ENCODE assay signal across 8 cellular contexts in the genomic region with DNA sequence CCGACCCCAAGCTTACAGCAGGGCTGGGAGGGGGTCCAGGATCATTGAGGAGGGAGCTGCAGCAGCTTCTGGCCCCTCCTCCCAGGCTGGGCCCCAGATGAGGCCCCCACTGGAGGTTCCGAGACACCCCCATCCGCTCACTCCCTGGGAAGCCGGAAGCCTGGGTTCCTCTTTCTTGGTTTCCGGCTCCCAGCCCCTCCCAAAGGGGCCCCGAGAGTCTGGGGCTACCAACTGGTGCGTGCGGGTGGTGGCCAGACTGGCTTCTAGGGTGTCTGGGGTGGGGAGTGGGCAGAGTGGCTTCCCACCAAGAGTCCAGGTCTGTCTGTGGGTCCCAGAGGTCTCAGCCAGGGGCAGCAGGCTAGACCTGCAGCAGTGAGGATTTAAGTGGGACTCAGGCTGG.
A peak's percentile ranks its signal among the peaks of the same experiment; 100 is the strongest.
DNase-seq lines count a peak whose midpoint lies in the region; ATAC-seq lines count a peak whose summit lies in the region.

No MANE protein-coding gene starts in this region.

- DNase-seq in GDM1 (lab: John Stamatoyannopoulos, UW), result peak; percentile 84
- DNase-seq in activated effector memory CD4-positive, alpha-beta T cell treated with anti-CD3 and anti-CD28 coated beads, Interleukin-2, amount 50 U/mL, for 16 hours, result peak; percentile 77
- DNase-seq in inferior parietal cortex (ENCODE audit: extremely low spot score), result no peak
- no peak for DNase-seq in GOT3 (lab: John Stamatoyannopoulos, UW)
- DNase-seq in NCI-H510A treated with DMSO at 0.1 percent for 48 hours (lab: John Stamatoyannopoulos, UW), result no peak

- H3K4me1 ChIP-seq in mucosa of rectum (ENCODE audit: control insufficient read depth in 2 of 2, insufficient read depth in 2 of 2, low read length in 2 of 2), result peaks cover 14 to 15% of the 10 kb centered on the region in 2 donors

- H3K27me3 ChIP-seq in mucosa of rectum (ENCODE audit: control insufficient read depth in 2 of 2, insufficient read depth in 2 of 2, low read length in 2 of 2), result peaks cover 3 to 5% of the 10 kb centered on the region in 2 donors

- peak overlapping the region in 1 of 2 donors; percentile 70 for H3K4me3 ChIP-seq in mucosa of rectum (ENCODE audit: low read length in 2 of 2)

- H3K9ac ChIP-seq in mucosa of rectum (ENCODE audit: low read depth in 1 of 2, low read length in 2 of 2), result peak overlapping the region in 1 of 2 donors; percentile 14

- no peak for ATAC-seq in GM18498 (IDR thresholded peaks at IDR 0.05; ENCODE audit: unreplicated experiment)

- H3K36me3 ChIP-seq in KOPT-K1 (ENCODE audit: insufficient read depth, low read length) (peaks cover 36% of the 10 kb centered on the region), mucosa of rectum (ENCODE audit: control insufficient read depth in 2 of 2, insufficient read depth in 2 of 2, low read length in 2 of 2) (peaks cover 5 to 6% of the 10 kb centered on the region in 2 donors)

- H3K9me3 ChIP-seq in KOPT-K1 (ENCODE audit: insufficient read depth, low read length, poor library complexity, severe bottlenecking), result no peaks in the 10 kb centered on the region
- H3K9me3 ChIP-seq in mucosa of rectum (ENCODE audit: control insufficient read depth in 2 of 2, low read length in 2 of 2), result no peaks in the 10 kb centered on the region

- H3K27ac ChIP-seq in KOPT-K1 (ENCODE audit: low read depth, low read length, poor library complexity, severe bottlenecking) (peak overlapping the region; percentile 95), mucosa of rectum (ENCODE audit: low read depth in 2 of 2, low read length in 2 of 2) (peak overlapping the region; percentile 34 to 79)

Comparison
In these comparisons a context has a peak if more than half of its experiments do, and no peak if none do; other contexts are left out.
1. DNase-seq: peak in GDM1 (single experiment) and activated effector memory CD4-positive, alpha-beta T cell treated with anti-CD3 and anti-CD28 coated beads, Interleukin-2, amount 50 U/mL, for 16 hours (single experiment); none in inferior parietal cortex (single experiment), GOT3 (single experiment) and NCI-H510A treated with DMSO at 0.1 percent for 48 hours (single experiment).